Comparison of ENCODE assay signal across 8 cellular contexts in the genomic region with DNA sequence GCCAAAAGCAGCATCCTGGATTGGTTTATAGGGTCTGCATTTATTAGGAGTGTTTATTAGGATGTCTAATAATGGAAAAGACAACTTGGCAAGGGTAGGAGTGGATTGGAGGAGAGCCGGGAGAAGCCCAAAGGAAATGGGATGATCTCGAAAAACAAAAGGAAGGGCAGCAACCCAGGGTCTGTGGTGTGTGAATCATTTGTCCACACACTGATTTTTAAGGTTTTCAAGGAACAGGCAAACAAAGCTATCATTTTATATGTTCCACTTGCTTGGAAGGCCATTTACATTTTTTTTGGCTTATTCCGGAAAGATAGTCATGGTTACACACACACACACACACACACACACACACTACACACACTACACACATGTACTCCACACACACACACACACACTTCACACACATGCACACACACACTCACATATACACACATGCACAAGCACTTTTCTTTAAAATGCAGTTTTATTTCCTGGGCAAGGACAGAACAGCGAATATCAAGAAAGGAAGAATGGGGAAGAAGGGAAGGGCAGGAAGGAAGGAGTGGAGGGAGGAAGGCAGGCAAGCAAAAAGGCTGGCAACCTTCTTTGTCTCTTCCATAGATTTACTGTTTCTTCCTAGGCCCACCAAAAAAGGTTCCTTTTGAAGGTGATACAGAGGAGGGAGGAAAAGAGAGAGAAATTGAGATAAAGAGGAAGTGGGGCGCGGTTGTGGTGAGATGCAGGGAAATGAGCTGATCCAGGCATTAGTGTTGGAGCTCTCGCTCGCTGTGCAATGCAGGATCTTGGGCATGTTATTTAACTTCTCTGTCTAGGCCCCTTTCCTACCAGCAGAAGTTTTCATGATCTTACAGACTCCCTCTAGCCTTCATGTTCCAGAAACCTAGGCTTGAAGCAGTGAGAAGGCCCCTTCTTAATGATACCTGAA.
A peak's percentile ranks its signal among the peaks of the same experiment; 100 is the strongest.
DNase-seq lines count a peak whose midpoint lies in the region; ATAC-seq, FAIRE-seq and TF ChIP-seq lines count a peak whose summit lies in the region.

No MANE protein-coding gene starts in this region.

- intact Hi-C loops in dorsolateral prefrontal cortex (cut with DNase I): no loop called here

- H3K27ac ChIP-seq in esophagus (ENCODE audit: low read depth in 2 of 2, low read length in 1 of 2): peak overlapping the region; percentile 55 to 63
- no peak overlapping the region for H3K27ac ChIP-seq in dorsolateral prefrontal cortex

- TF ChIP-seq CTCF in dorsolateral prefrontal cortex (IDR thresholded peaks at IDR 0.05 in 54 of 56, conservative IDR thresholded peaks at IDR 0.05 in 2 of 56; ENCODE audit: low read depth in 1 of 56, partially characterized antibody in 56 of 56): no peak

- H3K4me1 ChIP-seq in esophagus (ENCODE audit: control insufficient read depth in 2 of 2, insufficient read depth in 2 of 2, low read length in 1 of 2): peaks cover 3 to 8% of the 10 kb centered on the region in 2 donors

- H3K4me3 ChIP-seq in esophagus (ENCODE audit: low read depth in 1 of 2, low read length in 2 of 2) (no peak overlapping the region), dorsolateral prefrontal cortex (no peak overlapping the region)

- H3K27me3 ChIP-seq in esophagus (ENCODE audit: control insufficient read depth in 1 of 2, insufficient read depth in 2 of 2, low read length in 2 of 2) (no peaks in the 10 kb centered on the region), dorsolateral prefrontal cortex (no peaks in the 10 kb centered on the region)

- peak; percentile 47 for ATAC-seq in GM21737 (IDR thresholded peaks at IDR 0.05; ENCODE audit: unreplicated experiment)

- no peaks in the 10 kb centered on the region for H3K36me3 ChIP-seq in esophagus (ENCODE audit: control insufficient read depth in 2 of 2, insufficient read depth in 2 of 2, low read length in 1 of 2)

- FAIRE-seq in GM18507 (lab: Jason Lieb, UNC): peak; percentile 65

- H3K9me3 ChIP-seq in esophagus (ENCODE audit: control insufficient read depth in 2 of 2, insufficient read depth in 1 of 2, low read depth in 1 of 2, low read length in 1 of 2): no peaks in the 10 kb centered on the region

- 73 to 75% methylated on average over 8 of the region's 8 CpGs for whole genome bisulfite sequencing in esophagus, 2 donors

- DNase-seq in GM18507 (ENCODE audit: extremely low spot score, insufficient read length, low read depth) (no peak), MV-4-11 (lab: John Stamatoyannopoulos, UW) (peak; percentile 88), A172 (ENCODE audit: low spot score) (no peak), dorsolateral prefrontal cortex (no peak), AG08395 (ENCODE audit: low spot score) (no peak)
- DNase-seq in stimulated activated CD4-positive, alpha-beta T cell treated with anti-CD3 and anti-CD28 coated beads, Interleukin-4, amount 100 ng/mL, for 1 hour: no peak

Comparison
In these comparisons a context has a peak if more than half of its experiments do, and no peak if none do; other contexts are left out.
1. H3K27ac ChIP-seq: peak in esophagus (2 of 2); none in dorsolateral prefrontal cortex (0 of 59).